ENCODE assay signal across 19 cellular contexts in the genomic region with DNA sequence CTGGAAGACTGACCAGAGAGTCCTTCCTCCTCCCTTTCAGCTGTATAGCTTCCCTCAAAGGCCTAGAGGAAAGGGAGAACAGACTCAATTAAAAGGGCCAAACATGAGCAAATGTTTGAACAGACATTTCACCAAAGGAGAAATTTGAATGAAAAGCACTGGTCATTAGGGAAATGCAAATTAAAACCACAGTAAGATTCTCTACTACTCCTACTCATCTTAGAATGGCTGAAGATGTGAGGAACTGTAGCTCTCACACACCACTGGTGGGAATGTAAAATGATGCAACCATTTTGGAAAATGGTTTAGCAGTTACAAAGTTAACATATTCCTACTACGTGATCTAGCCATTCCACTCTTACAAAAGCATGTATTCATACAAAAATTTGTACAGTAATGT.
"Had no signal": no experiment of that assay in that cellular context is flagged by ENCODE, and none has a peak within 500 bp of the region (broad histone marks: within the 10 kb centered on the region; RNA-seq: fewer than 3 reads in every experiment).

No MANE protein-coding gene starts in this region.

- H3K27me3 ChIP-seq: esophagus muscularis mucosa, tibial nerve had no signal

- H3K27ac ChIP-seq: esophagus muscularis mucosa, WERI-Rb-1 had no signal

- H3K4me3 Mint-ChIP-seq: activated CD8-positive, alpha-beta T cell treated with anti-CD3 and anti-CD28 coated beads, Interleukin-2, amount 10 ng/mL, durations not matched to agents 7 days and 5 days; activated naive CD8-positive, alpha-beta T cell treated with anti-CD3 and anti-CD28 coated beads for 36 hours; activated T-cell treated with anti-CD3 and anti-CD28 coated beads, Interleukin-2, amount 50 U/mL, for 72 hours; brain; nephron had no signal

- H3K27me3 Mint-ChIP-seq: activated naive CD8-positive, alpha-beta T cell treated with anti-CD3 and anti-CD28 coated beads for 36 hours had no signal

- H3K27ac Mint-ChIP-seq: activated naive CD8-positive, alpha-beta T cell treated with anti-CD3 and anti-CD28 coated beads for 36 hours; activated T-cell treated with anti-CD3 and anti-CD28 coated beads, Interleukin-2, amount 50 U/mL, for 72 hours; brain; nephron had no signal

- H3K36me3 ChIP-seq: esophagus muscularis mucosa, WERI-Rb-1 had no signal

- ATAC-seq: activated T-cell treated with anti-CD3 and anti-CD28 coated beads, Interleukin-2, amount 50 U/mL, for 72 hours had no signal

- DNase-seq: activated CD4-positive, alpha-beta T cell treated with anti-CD3 and anti-CD28 coated beads for 4 hours; activated CD8-positive, alpha-beta memory T cell treated with anti-CD3 and anti-CD28 coated beads, Interleukin-2, amount 50 U/mL, for 4 hours; activated CD8-positive, alpha-beta T cell treated with anti-CD3 and anti-CD28 coated beads, Interleukin-2, amount 10 ng/mL, durations not matched to agents 7 days and 5 days; activated naive CD8-positive, alpha-beta T cell treated with anti-CD3 and anti-CD28 coated beads for 36 hours; activated T-cell treated with anti-CD3 and anti-CD28 coated beads, Interleukin-2, amount 50 U/mL, for 72 hours; amygdala; cortex of kidney; effector CD4-positive, alpha-beta T cell; foreskin fibroblast; glutamatergic neuron; kidney glomerular epithelial cell; nucleus accumbens; stimulated activated CD4-positive, alpha-beta T cell treated with anti-CD3 and anti-CD28 coated beads, Interleukin-2, amount 100 ng/mL, for 48 hours; stimulated activated naive CD4-positive, alpha-beta T cell; WERI-Rb-1 had no signal

- H3K4me1 ChIP-seq: esophagus muscularis mucosa had no signal

- H3K4me3 ChIP-seq: esophagus muscularis mucosa, tibial nerve had no signal
